ENCODE assay signal across 16 cellular contexts in genomic region chr3:194715022-194715800, GRCh38. TPM values are rescaled to one million over a fixed set of nuclear protein-coding genes. Genes with fewer than 3 reads are reported as not detected.
DNase-seq lines count a peak whose midpoint lies in the region; ATAC-seq and TF ChIP-seq lines count a peak whose summit lies in the region.
"Had no signal": no experiment of that assay in that cellular context is flagged by ENCODE, and none has a peak within 500 bp of the region (broad histone marks: within the 10 kb centered on the region; RNA-seq: fewer than 3 reads in every experiment).

No MANE protein-coding gene starts in this region.

- H3K4me1 Mint-ChIP-seq in Calu3 (ENCODE audit: low read depth, unreplicated experiment): peaks cover 18% of the 10 kb centered on the region

- intact Hi-C loops in Calu3 (cut with micrococcal nuclease; ENCODE audit: unreplicated experiment): no loop called here

- H3K27ac ChIP-seq in brain microvascular endothelial cell: no peak overlapping the region
- peak overlapping the region; percentile 10 for H3K27ac ChIP-seq in mesodermal cell (ENCODE audit: low read depth, low read length, severe bottlenecking)
- H3K27ac ChIP-seq in effector memory CD4-positive, alpha-beta T cell (ENCODE audit: insufficient read depth, low read length, poor library complexity, severe bottlenecking): no peak overlapping the region
- H3K27ac ChIP-seq: gastroesophageal sphincter, right atrium auricular region, SJCRH30, stomach had no signal

- H3K27me3 Mint-ChIP-seq in Calu3 (ENCODE audit: unreplicated experiment): no peaks in the 10 kb centered on the region

- no peaks in the 10 kb centered on the region for H3K9me3 ChIP-seq in mesodermal cell (ENCODE audit: control insufficient read depth, low read length)
- H3K9me3 ChIP-seq in effector memory CD4-positive, alpha-beta T cell (ENCODE audit: control insufficient read depth, low read length): no peaks in the 10 kb centered on the region
- H3K9me3 ChIP-seq: gastroesophageal sphincter, right atrium auricular region, SJCRH30, stomach had no signal

- ATAC-seq in GM18517 (IDR thresholded peaks at IDR 0.05; ENCODE audit: unreplicated experiment): no peak
- no peak for ATAC-seq in GM18520 (IDR thresholded peaks at IDR 0.05; ENCODE audit: unreplicated experiment)
- ATAC-seq: gastroesophageal sphincter had no signal

- TF ChIP-seq CTCF in Calu3 (IDR thresholded peaks at IDR 0.05; ENCODE audit: unreplicated experiment) (no peak), brain microvascular endothelial cell (IDR thresholded peaks at IDR 0.05; ENCODE audit: low read depth, low read length, missing control alignments) (no peak)

- no peak overlapping the region for H3K4me3 ChIP-seq in brain microvascular endothelial cell (ENCODE audit: low read depth, low read length)
- no peak overlapping the region for H3K4me3 ChIP-seq in mesodermal cell (ENCODE audit: extremely low read depth, insufficient read depth, low read length, poor library complexity, severe bottlenecking)
- H3K4me3 ChIP-seq in effector memory CD4-positive, alpha-beta T cell (ENCODE audit: insufficient read depth, low read depth, low read length, poor library complexity, severe bottlenecking): no peak overlapping the region
- H3K4me3 ChIP-seq: gastroesophageal sphincter, right atrium auricular region, SJCRH30, stomach had no signal

- BruUV-seq in Calu3 (replicated peaks; lab: Mats Ljungman, UMichigan): no TSS peak

- whole genome bisulfite sequencing in mesodermal cell (ENCODE audit: insufficient coverage in 2 of 2), 2 experiments: 86 to 90% methylated on average over 4 to 8 of the region's 8 CpGs

- no peak overlapping the region for H3K4me3 Mint-ChIP-seq in Calu3 (ENCODE audit: low read depth, unreplicated experiment)

- H3K27me3 ChIP-seq in brain microvascular endothelial cell (replicated peaks): no peaks in the 10 kb centered on the region
- H3K27me3 ChIP-seq in effector memory CD4-positive, alpha-beta T cell (replicated peaks; ENCODE audit: control insufficient read depth, insufficient read depth, low read length, poor library complexity, severe bottlenecking): no peaks in the 10 kb centered on the region
- H3K27me3 ChIP-seq: gastroesophageal sphincter, right atrium auricular region, SJCRH30, stomach had no signal

- H3K36me3 Mint-ChIP-seq in Calu3 (ENCODE audit: insufficient read depth, unreplicated experiment): peaks cover 5% of the 10 kb centered on the region

- H3K36me3 ChIP-seq in brain microvascular endothelial cell (replicated peaks): no peaks in the 10 kb centered on the region
- H3K36me3 ChIP-seq in mesodermal cell (ENCODE audit: control insufficient read depth, insufficient read depth, low read length): no peaks in the 10 kb centered on the region
- no peaks in the 10 kb centered on the region for H3K36me3 ChIP-seq in effector memory CD4-positive, alpha-beta T cell (ENCODE audit: control insufficient read depth, insufficient read depth, low read length)
- H3K36me3 ChIP-seq: gastroesophageal sphincter, right atrium auricular region, SJCRH30, stomach had no signal

- CTCF ChIA-PET in Calu3 (lab: Charles Lee): interaction anchor here (0.5 to 1.8 kb wide), 4 partner anchors 20 to 61 kb away, joined by 3 to 6 read pairs (median 3); no protein-coding TSS in a partner anchor

- DNase-seq in Calu3 (peak; percentile 26), NCI-H2107 treated with DMSO at 0.1 percent for 48 hours (lab: John Stamatoyannopoulos, UW; ENCODE audit: unreplicated experiment) (peak; percentile 67), brain microvascular endothelial cell (peak; percentile 65), DMS114 treated with DMSO at 0.1 percent for 48 hours (lab: John Stamatoyannopoulos, UW; ENCODE audit: unreplicated experiment) (no peak)
- DNase-seq in effector memory CD4-positive, alpha-beta T cell: no peak
- DNase-seq: kidney glomerular epithelial cell; NCI-H1092 treated with DMSO at 0.1 percent for 48 hours; NCI-H526 treated with DMSO at 0.1 percent for 48 hours; SJCRH30; stimulated activated CD4-positive, alpha-beta T cell treated with anti-CD3 and anti-CD28 coated beads, Interleukin-4, amount 100 ng/mL, for 4 hours; stomach had no signal

- no peak overlapping the region for H3K27ac Mint-ChIP-seq in Calu3 (ENCODE audit: unreplicated experiment)

- peaks cover 27% of the 10 kb centered on the region for H3K4me1 ChIP-seq in mesodermal cell (ENCODE audit: control insufficient read depth, insufficient read depth, low read length, poor library complexity, severe bottlenecking)
- no peaks in the 10 kb centered on the region for H3K4me1 ChIP-seq in effector memory CD4-positive, alpha-beta T cell (ENCODE audit: control insufficient read depth, insufficient read depth, low read length, poor library complexity, severe bottlenecking)
- H3K4me1 ChIP-seq: SJCRH30, stomach had no signal

- in situ Hi-C loops in brain microvascular endothelial cell (cut with HindIII; ENCODE audit: low pct_ligation_motif_present, low sequenced_read_pairs): no loop called here

- H3K9me3 Mint-ChIP-seq in Calu3 (ENCODE audit: low read depth, unreplicated experiment): no peaks in the 10 kb centered on the region

RNA-seq across cellular contexts. Expression of gene FAM43A, which starts 29.5 kb away (rescaled TPM):
- 1.8 and 2.9 TPM in 2 replicates for total RNA-seq in Calu3 (2022)
- polyA plus RNA-seq in mesodermal cell (2013, experiment 1 of 2): 25.7 TPM
- 21.7 TPM for polyA plus RNA-seq in mesodermal cell (2013, experiment 2 of 2)

RNA-seq across cellular contexts. Expression of gene LSG1, which starts 43.2 kb away (rescaled TPM):
- 86.3 and 90.8 TPM in 2 replicates for total RNA-seq in Calu3 (2022)
- polyA plus RNA-seq in mesodermal cell (2013, experiment 1 of 2): 18.1 TPM
- 19.1 TPM for polyA plus RNA-seq in mesodermal cell (2013, experiment 2 of 2)

Comparison
In these comparisons a context has a peak if more than half of its experiments do, and no peak if none do; other contexts are left out.
1. DNase-seq: peak in Calu3 (single experiment), NCI-H2107 treated with DMSO at 0.1 percent for 48 hours (single experiment) and brain microvascular endothelial cell (single experiment); none in effector memory CD4-positive, alpha-beta T cell (0 of 3) and DMS114 treated with DMSO at 0.1 percent for 48 hours (single experiment).